8 cellular contexts compared by ENCODE assay signal in genomic region chr6:155201461-155202226, GRCh38.
DNase-seq lines count a peak whose midpoint lies in the region; ATAC-seq and TF ChIP-seq lines count a peak whose summit lies in the region.

No MANE protein-coding gene starts in this region.

- H3K27ac Mint-ChIP-seq in endothelial cell (ENCODE audit: unreplicated experiment) = no peak overlapping the region

- no peak overlapping the region for H3K4me3 Mint-ChIP-seq in endothelial cell (ENCODE audit: unreplicated experiment)

- DNase-seq in A172 (ENCODE audit: low spot score) (peak; percentile 95), H4 (ENCODE audit: low spot score) (peak; percentile 29), NCI-H69 (lab: John Stamatoyannopoulos, UW) (peak; percentile 95), fibroblast of villous mesenchyme (ENCODE audit: low read depth) (peak; percentile 82), erythroblast (lab: John Stamatoyannopoulos, UW) (no peak), endothelial cell (ENCODE audit: low spot score) (no peak), middle frontal gyrus (ENCODE audit: extremely low spot score, low spot score) (no peak)

- peaks cover 6% of the 10 kb centered on the region for H3K36me3 Mint-ChIP-seq in endothelial cell (ENCODE audit: low read depth, unreplicated experiment)

- H3K9me3 Mint-ChIP-seq in endothelial cell (ENCODE audit: unreplicated experiment) = no peaks in the 10 kb centered on the region

- TF ChIP-seq CTCF in fibroblast of villous mesenchyme (IDR thresholded peaks at IDR 0.05; ENCODE audit: insufficient read depth, low read depth, low read length) = no peak
- no peak for TF ChIP-seq CTCF in endothelial cell (IDR thresholded peaks at IDR 0.05; ENCODE audit: unreplicated experiment)

- H3K4me1 Mint-ChIP-seq in endothelial cell (ENCODE audit: unreplicated experiment) = peaks cover 2% of the 10 kb centered on the region

- H3K4me3 ChIP-seq in fibroblast of villous mesenchyme (ENCODE audit: low read depth, low read length) = no peak overlapping the region

- H3K27me3 Mint-ChIP-seq in endothelial cell (ENCODE audit: unreplicated experiment) = no peaks in the 10 kb centered on the region

- no peak for ATAC-seq in HG03139 (IDR thresholded peaks at IDR 0.05; ENCODE audit: unreplicated experiment)

- TF ChIP-seq POLR2A in erythroblast (IDR thresholded peaks at IDR 0.05; ENCODE audit: low read length) = no peak

Comparison
In these comparisons a context has a peak if more than half of its experiments do, and no peak if none do; other contexts are left out.
1. DNase-seq: peak in A172 (single experiment), H4 (single experiment), NCI-H69 (single experiment) and fibroblast of villous mesenchyme (single experiment); none in erythroblast (0 of 2), endothelial cell (single experiment) and middle frontal gyrus (single experiment).